In the genomic region with DNA sequence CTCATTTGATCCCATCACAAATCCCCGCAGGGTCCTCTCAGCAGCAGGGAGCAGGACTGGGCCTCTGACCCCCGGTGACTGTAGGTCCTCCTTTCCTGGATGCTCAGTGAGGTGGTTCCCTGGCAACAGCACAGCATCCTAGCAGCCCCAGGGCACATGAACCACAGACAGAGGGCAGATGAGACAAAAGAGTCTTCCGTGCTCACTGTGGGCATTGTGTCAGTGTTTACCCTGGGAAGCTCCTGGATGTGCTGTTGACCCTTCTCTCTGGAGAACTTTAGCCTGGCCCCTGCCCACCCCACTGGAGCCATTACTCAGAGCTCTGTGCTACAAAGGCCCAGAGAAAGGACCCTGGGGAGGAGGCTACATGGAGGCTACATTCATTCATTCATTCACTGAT, we compare ENCODE assay signal across 38 cellular contexts. TPM values are rescaled to one million over a fixed set of nuclear protein-coding genes. Genes with fewer than 3 reads are reported as not detected.
"Had no signal": no experiment of that assay in that cellular context is flagged by ENCODE, and none has a peak within 500 bp of the region (broad histone marks: within the 10 kb centered on the region; RNA-seq: fewer than 3 reads in every experiment).

No MANE protein-coding gene starts in this region.

- H3K9me3 Mint-ChIP-seq: activated B cell treated with CpG ODN at 0.5 μM for 24 hours; activated CD4-positive, alpha-beta memory T cell treated with anti-CD3 and anti-CD28 coated beads, Interleukin-2, amount 10 ng/mL, durations not matched to agents 7 days and 5 days; activated naive CD4-positive, alpha-beta T cell treated with anti-CD3 and anti-CD28 coated beads, Interleukin-2, amount 50 U/mL, for 24 hours; activated naive CD8-positive, alpha-beta T cell treated with anti-CD3 and anti-CD28 coated beads, Interleukin-2, amount 10 ng/mL, durations not matched to agents 7 days and 5 days; activated T-cell treated with anti-CD3 and anti-CD28 coated beads, Interleukin-2, amount 50 U/mL, for 72 hours; activated T-helper 17 cell treated with anti-CD3 and anti-CD28 coated beads, Interleukin-2, amount 50 U/mL, for 72 hours had no signal

- H3K4me3 Mint-ChIP-seq: activated B cell treated with CpG ODN at 0.5 μM for 24 hours; activated CD4-positive, alpha-beta memory T cell treated with anti-CD3 and anti-CD28 coated beads, Interleukin-2, amount 10 ng/mL, durations not matched to agents 7 days and 5 days; activated naive CD4-positive, alpha-beta T cell treated with anti-CD3 and anti-CD28 coated beads, Interleukin-2, amount 50 U/mL, for 24 hours; activated naive CD8-positive, alpha-beta T cell treated with anti-CD3 and anti-CD28 coated beads, Interleukin-2, amount 10 ng/mL, durations not matched to agents 7 days and 5 days; activated T-cell treated with anti-CD3 and anti-CD28 coated beads, Interleukin-2, amount 50 U/mL, for 72 hours; activated T-helper 17 cell treated with anti-CD3 and anti-CD28 coated beads, Interleukin-2, amount 50 U/mL, for 72 hours had no signal

- H3K4me1 ChIP-seq: ascending aorta, Peyer's patch, SJSA1 had no signal

- H3K27ac ChIP-seq: ascending aorta, Peyer's patch, SJSA1, VCaP had no signal

- H3K27ac Mint-ChIP-seq: activated B cell treated with CpG ODN at 0.5 μM for 24 hours; activated CD4-positive, alpha-beta memory T cell treated with anti-CD3 and anti-CD28 coated beads, Interleukin-2, amount 10 ng/mL, durations not matched to agents 7 days and 5 days; activated naive CD4-positive, alpha-beta T cell treated with anti-CD3 and anti-CD28 coated beads, Interleukin-2, amount 50 U/mL, for 24 hours; activated naive CD8-positive, alpha-beta T cell treated with anti-CD3 and anti-CD28 coated beads, Interleukin-2, amount 10 ng/mL, durations not matched to agents 7 days and 5 days; activated T-cell treated with anti-CD3 and anti-CD28 coated beads, Interleukin-2, amount 50 U/mL, for 72 hours; activated T-helper 17 cell treated with anti-CD3 and anti-CD28 coated beads, Interleukin-2, amount 50 U/mL, for 72 hours had no signal

- H3K36me3 ChIP-seq: ascending aorta, MG63, Peyer's patch, SJSA1 had no signal

- H3K9me3 ChIP-seq: ascending aorta, MG63, Peyer's patch, SJSA1 had no signal

- DNase-seq: activated B cell treated with CpG ODN at 0.5 μM for 24 hours; activated CD4-positive, alpha-beta memory T cell treated with anti-CD3 and anti-CD28 coated beads, Interleukin-2, amount 10 ng/mL, durations not matched to agents 7 days and 5 days; activated CD4-positive, alpha-beta T cell treated with anti-CD3 and anti-CD28 coated beads for 48 hours; activated CD4-positive, CD25-positive, alpha-beta regulatory T cell treated with anti-CD3 and anti-CD28 coated beads, Interleukin-2, amount 50 U/mL, for 72 hours; activated gamma-delta T cell; activated naive CD4-positive, alpha-beta T cell treated with Interleukin-2 at 50 U/mL for 16 hours; activated naive CD8-positive, alpha-beta T cell treated with anti-CD3 and anti-CD28 coated beads, Interleukin-2, amount 10 ng/mL, durations not matched to agents 7 days and 5 days; activated T-cell treated with anti-CD3 and anti-CD28 coated beads, Interleukin-2, amount 50 U/mL, for 1 hour; activated T-cell treated with anti-CD3 and anti-CD28 coated beads, Interleukin-2, amount 50 U/mL, for 72 hours; amygdala; Kasumi-1; KG1; MG63; NCI-H1048; NCI-H1105 treated with DMSO at 0.1 percent for 48 hours; NCI-H1694; NCI-H2029; NCI-H2171 treated with DMSO at 0.1 percent for 48 hours; NCI-H2227 treated with DMSO at 0.1 percent for 48 hours; NCI-H446; NCI-H510A treated with DMSO at 0.1 percent for 48 hours; NCI-H526 treated with DMSO at 0.1 percent for 48 hours; NK-92 treated with Interleukin-12 subunit alpha and Interleukin-12 subunit beta, amount 100 ng/mL, for 24 hours; PC-3; Peyer's patch; RPMI8226; SHP77 treated with DMSO at 0.1 percent for 48 hours; SW 1271; T-helper 1 cell; T-helper 2 cell; T-helper 9 cell had no signal

- H3K4me1 Mint-ChIP-seq: activated B cell treated with CpG ODN at 0.5 μM for 24 hours; activated CD4-positive, alpha-beta memory T cell treated with anti-CD3 and anti-CD28 coated beads, Interleukin-2, amount 10 ng/mL, durations not matched to agents 7 days and 5 days; activated naive CD4-positive, alpha-beta T cell treated with anti-CD3 and anti-CD28 coated beads, Interleukin-2, amount 50 U/mL, for 24 hours; activated naive CD8-positive, alpha-beta T cell treated with anti-CD3 and anti-CD28 coated beads, Interleukin-2, amount 10 ng/mL, durations not matched to agents 7 days and 5 days; activated T-helper 17 cell treated with anti-CD3 and anti-CD28 coated beads, Interleukin-2, amount 50 U/mL, for 72 hours had no signal

- H3K36me3 Mint-ChIP-seq: activated naive CD4-positive, alpha-beta T cell treated with anti-CD3 and anti-CD28 coated beads, Interleukin-2, amount 50 U/mL, for 24 hours; activated naive CD8-positive, alpha-beta T cell treated with anti-CD3 and anti-CD28 coated beads, Interleukin-2, amount 10 ng/mL, durations not matched to agents 7 days and 5 days had no signal

- H3K4me3 ChIP-seq: ascending aorta, MG63, Peyer's patch, SJSA1 had no signal

- H3K27me3 ChIP-seq: ascending aorta, MG63, Peyer's patch, SJSA1 had no signal

- H3K27me3 Mint-ChIP-seq: activated B cell treated with CpG ODN at 0.5 μM for 24 hours; activated naive CD4-positive, alpha-beta T cell treated with anti-CD3 and anti-CD28 coated beads, Interleukin-2, amount 50 U/mL, for 24 hours; activated T-helper 17 cell treated with anti-CD3 and anti-CD28 coated beads, Interleukin-2, amount 50 U/mL, for 72 hours had no signal

RNA-seq across cellular contexts. Expression of a gene that starts 52.3 kb away (rescaled TPM):
- total RNA-seq: activated B cell treated with CpG ODN at 0.5 μM for 24 hours; activated CD4-positive, alpha-beta memory T cell treated with anti-CD3 and anti-CD28 coated beads, Interleukin-2, amount 10 ng/mL, durations not matched to agents 7 days and 5 days; activated CD8-positive, alpha-beta memory T cell treated with anti-CD3 and anti-CD28 coated beads for 36 hours; activated naive CD8-positive, alpha-beta T cell treated with anti-CD3 and anti-CD28 coated beads, Interleukin-2, amount 10 ng/mL, durations not matched to agents 7 days and 5 days; activated T-cell treated with anti-CD3 and anti-CD28 coated beads, Interleukin-2, amount 50 U/mL, for 72 hours; activated T-helper 17 cell treated with anti-CD3 and anti-CD28 coated beads, Interleukin-2, amount 50 U/mL, for 72 hours; ascending aorta; cardiac septum; PC-3; SJSA1 had no signal

RNA-seq across cellular contexts. Expression of a gene that starts 54.2 kb away (rescaled TPM):
- total RNA-seq: ascending aorta had no signal
